In the genomic region with DNA sequence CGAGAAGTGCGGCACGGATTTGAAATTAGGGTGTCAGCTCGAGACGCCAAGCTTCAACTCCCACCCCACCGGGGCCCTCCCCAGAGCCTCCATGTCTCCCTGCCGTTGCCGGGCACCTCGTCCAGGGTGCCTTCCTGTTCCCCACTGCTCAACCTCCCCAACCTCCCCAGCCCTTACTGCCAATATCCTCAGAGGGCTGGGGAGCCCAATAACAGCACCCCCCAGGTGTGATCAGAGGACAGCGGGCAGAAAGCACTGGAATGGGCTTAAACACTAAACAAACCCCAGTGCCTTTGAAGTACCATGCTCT, we compare ENCODE assay signal across 11 cellular contexts.
DNase-seq lines count a peak whose midpoint lies in the region; ATAC-seq and TF ChIP-seq lines count a peak whose summit lies in the region.
"Had no signal": no experiment of that assay in that cellular context is flagged by ENCODE, and none has a peak within 500 bp of the region (broad histone marks: within the 10 kb centered on the region; RNA-seq: fewer than 3 reads in every experiment).

No MANE protein-coding gene starts in this region.

- intact Hi-C loops in Right ventricle myocardium inferior (cut with DNase I): no loop called here
- intact Hi-C loops in activated B cell treated with CpG ODN at 0.5 μM for 24 hours (cut with micrococcal nuclease): loop anchor here (2.0 to 5.0 kb wide), 2 partner anchors 102 to 343 kb away; no protein-coding TSS in a partner anchor

- peaks cover 83% of the 10 kb centered on the region for H3K4me1 Mint-ChIP-seq in activated B cell treated with CpG ODN at 0.5 μM for 24 hours

- H3K27me3 ChIP-seq in right atrium auricular region: no peaks in the 10 kb centered on the region
- H3K27me3 ChIP-seq in suprapubic skin: peaks cover 22% of the 10 kb centered on the region

- H3K27me3 Mint-ChIP-seq in activated B cell treated with CpG ODN at 0.5 μM for 24 hours: no peaks in the 10 kb centered on the region

- WGBS in suprapubic skin: 83% methylated on average over 9 of the region's 10 CpGs

- no peaks in the 10 kb centered on the region for H3K36me3 Mint-ChIP-seq in activated B cell treated with CpG ODN at 0.5 μM for 24 hours (ENCODE audit: low read depth)
- H3K36me3 Mint-ChIP-seq: brain had no signal

- H3K4me1 ChIP-seq in right atrium auricular region (no peaks in the 10 kb centered on the region), suprapubic skin (no peaks in the 10 kb centered on the region)

- H3K36me3 ChIP-seq in right atrium auricular region: no peaks in the 10 kb centered on the region
- no peaks in the 10 kb centered on the region for H3K36me3 ChIP-seq in suprapubic skin

- H3K27ac ChIP-seq in right atrium auricular region (no peak overlapping the region), suprapubic skin (no peak overlapping the region)

- H3K9me3 ChIP-seq in right atrium auricular region: no peaks in the 10 kb centered on the region
- no peaks in the 10 kb centered on the region for H3K9me3 ChIP-seq in suprapubic skin

- DNase-seq in Right ventricle myocardium inferior (ENCODE audit: missing footprints): peak; percentile 45
- no peak for DNase-seq in right atrium auricular region (ENCODE audit: low spot score)
- DNase-seq in activated B cell treated with CpG ODN at 0.5 μM for 24 hours: no peak
- peak; percentile 35 to 43 for DNase-seq in suprapubic skin (ENCODE audit: low spot score in 2 of 2)
- DNase-seq in NCI-H2196 (lab: John Stamatoyannopoulos, UW; ENCODE audit: unreplicated experiment): no peak
- DNase-seq in UCSD-AML1 (lab: John Stamatoyannopoulos, UW; ENCODE audit: unreplicated experiment): no peak
- no peak for DNase-seq in GM10248 (ENCODE audit: extremely low spot score)
- DNase-seq: NCI-H510A had no signal

- CTCF ChIA-PET in activated B cell treated with CpG ODN at 0.5 μM for 24 hours (lab: Charles Lee) (no interaction called here), GM10248 (lab: Yijun Ruan, JAX) (no interaction called here)

- no peaks in the 10 kb centered on the region for H3K9me3 Mint-ChIP-seq in activated B cell treated with CpG ODN at 0.5 μM for 24 hours

- TF ChIP-seq CTCF in right atrium auricular region (IDR thresholded peaks at IDR 0.05) (no peak), activated B cell treated with CpG ODN at 0.5 μM for 24 hours (IDR thresholded peaks at IDR 0.05) (no peak), suprapubic skin (IDR thresholded peaks at IDR 0.05) (no peak), GM10248 (IDR thresholded peaks at IDR 0.05; ENCODE audit: control extremely low read depth, extremely low read depth, low read depth, missing control alignments) (no peak)

- POLR2A ChIA-PET in activated B cell treated with CpG ODN at 0.5 μM for 24 hours (lab: Charles Lee) (interaction anchor here (0.6 to 1.1 kb wide), 2 partner anchors 345 to 1328 kb away, joined by 3 to 4 read pairs; no protein-coding TSS in a partner anchor), GM10248 (lab: Yijun Ruan, JAX) (no interaction called here)

- no peak for ATAC-seq in Right ventricle myocardium inferior
- peak; percentile 14 for ATAC-seq in HG02840 (IDR thresholded peaks at IDR 0.05; ENCODE audit: low FRiP score, unreplicated experiment)
- ATAC-seq in activated B cell treated with CpG ODN at 0.5 μM for 24 hours (ENCODE audit: low read depth): peak; percentile 2

- no peak for TF ChIP-seq POLR2A in suprapubic skin (IDR thresholded peaks at IDR 0.05)

- no peak for TF ChIP-seq EP300 in suprapubic skin (IDR thresholded peaks at IDR 0.05)

- H3K4me3 Mint-ChIP-seq in activated B cell treated with CpG ODN at 0.5 μM for 24 hours: peak overlapping the region; percentile 59
- H3K4me3 Mint-ChIP-seq: brain had no signal

- no peak overlapping the region for H3K4me3 ChIP-seq in right atrium auricular region
- no peak overlapping the region for H3K4me3 ChIP-seq in suprapubic skin
- H3K4me3 ChIP-seq: skin epidermis had no signal

- H3K27ac Mint-ChIP-seq in activated B cell treated with CpG ODN at 0.5 μM for 24 hours: peak overlapping the region; percentile 92
- H3K27ac Mint-ChIP-seq: brain had no signal

Comparison
In these comparisons a context has a peak if more than half of its experiments do, and no peak if none do; other contexts are left out.
1. DNase-seq: peak in Right ventricle myocardium inferior (single experiment) and suprapubic skin (2 of 2); none in right atrium auricular region (single experiment), activated B cell treated with CpG ODN at 0.5 μM for 24 hours (single experiment), NCI-H2196 (single experiment), UCSD-AML1 (single experiment) and GM10248 (single experiment).